ENCODE assay signal across 13 cellular contexts in genomic region chr16:79253100-79253631, GRCh38.
"Had no signal": no experiment of that assay in that cellular context is flagged by ENCODE, and none has a peak within 500 bp of the region (broad histone marks: within the 10 kb centered on the region; RNA-seq: fewer than 3 reads in every experiment).

No MANE protein-coding gene starts in this region.

- H3K9me3 Mint-ChIP-seq: activated CD4-positive, alpha-beta memory T cell treated with anti-CD3 and anti-CD28 coated beads, Interleukin-2, amount 10 ng/mL, durations not matched to agents 7 days and 5 days; activated naive CD8-positive, alpha-beta T cell treated with anti-CD3 and anti-CD28 coated beads, Interleukin-2, amount 10 ng/mL, durations not matched to agents 7 days and 5 days; stimulated activated naive B cell treated with anti-CD40 and anti-IgM and Interleukin-4, amounts not matched to agents 10 μg/mL and 1 μg/mL and 100 μg/mL, for 72 hours had no signal

- H3K36me3 ChIP-seq: breast epithelium, esophagus muscularis mucosa, upper lobe of left lung had no signal

- H3K4me3 Mint-ChIP-seq: activated CD4-positive, alpha-beta memory T cell treated with anti-CD3 and anti-CD28 coated beads, Interleukin-2, amount 10 ng/mL, durations not matched to agents 7 days and 5 days; activated naive CD8-positive, alpha-beta T cell treated with anti-CD3 and anti-CD28 coated beads, Interleukin-2, amount 10 ng/mL, durations not matched to agents 7 days and 5 days; stimulated activated naive B cell treated with anti-CD40 and anti-IgM and Interleukin-4, amounts not matched to agents 10 μg/mL and 1 μg/mL and 100 μg/mL, for 72 hours had no signal

- H3K4me1 ChIP-seq: breast epithelium, esophagus muscularis mucosa, upper lobe of left lung had no signal

- H3K27ac Mint-ChIP-seq: activated CD4-positive, alpha-beta memory T cell treated with anti-CD3 and anti-CD28 coated beads, Interleukin-2, amount 10 ng/mL, durations not matched to agents 7 days and 5 days; activated naive CD8-positive, alpha-beta T cell treated with anti-CD3 and anti-CD28 coated beads, Interleukin-2, amount 10 ng/mL, durations not matched to agents 7 days and 5 days; stimulated activated naive B cell treated with anti-CD40 and anti-IgM and Interleukin-4, amounts not matched to agents 10 μg/mL and 1 μg/mL and 100 μg/mL, for 72 hours had no signal

- H3K27ac ChIP-seq: breast epithelium, esophagus muscularis mucosa, skin epidermis, upper lobe of left lung had no signal

- ATAC-seq: left cardiac atrium; stimulated activated naive B cell treated with anti-CD40 and anti-IgM and Interleukin-4, amounts not matched to agents 10 μg/mL and 1 μg/mL and 100 μg/mL, for 72 hours had no signal

- H3K36me3 Mint-ChIP-seq: activated naive CD8-positive, alpha-beta T cell treated with anti-CD3 and anti-CD28 coated beads, Interleukin-2, amount 10 ng/mL, durations not matched to agents 7 days and 5 days; stimulated activated naive B cell treated with anti-CD40 and anti-IgM and Interleukin-4, amounts not matched to agents 10 μg/mL and 1 μg/mL and 100 μg/mL, for 72 hours had no signal

- DNase-seq: activated CD4-positive, alpha-beta memory T cell treated with anti-CD3 and anti-CD28 coated beads, Interleukin-2, amount 10 ng/mL, durations not matched to agents 7 days and 5 days; activated CD4-positive, alpha-beta T cell treated with anti-CD3 and anti-CD28 coated beads for 1 hour; activated gamma-delta T cell; activated naive CD8-positive, alpha-beta T cell treated with anti-CD3 and anti-CD28 coated beads, Interleukin-2, amount 10 ng/mL, durations not matched to agents 7 days and 5 days; activated T-cell treated with anti-CD3 and anti-CD28 coated beads, Interleukin-2, amount 50 U/mL, for 48 hours; left cardiac atrium; mesendoderm; retina; stimulated activated naive B cell treated with anti-CD40 and anti-IgM and Interleukin-4, amounts not matched to agents 10 μg/mL and 1 μg/mL and 100 μg/mL, for 72 hours; upper lobe of left lung had no signal

- H3K4me1 Mint-ChIP-seq: activated naive CD8-positive, alpha-beta T cell treated with anti-CD3 and anti-CD28 coated beads, Interleukin-2, amount 10 ng/mL, durations not matched to agents 7 days and 5 days; stimulated activated naive B cell treated with anti-CD40 and anti-IgM and Interleukin-4, amounts not matched to agents 10 μg/mL and 1 μg/mL and 100 μg/mL, for 72 hours had no signal

- H3K4me3 ChIP-seq: breast epithelium, esophagus muscularis mucosa, skin epidermis, upper lobe of left lung had no signal

- H3K9me3 ChIP-seq: breast epithelium, esophagus muscularis mucosa, upper lobe of left lung had no signal

- H3K27me3 ChIP-seq: breast epithelium, esophagus muscularis mucosa, upper lobe of left lung had no signal
